In the genomic region with DNA sequence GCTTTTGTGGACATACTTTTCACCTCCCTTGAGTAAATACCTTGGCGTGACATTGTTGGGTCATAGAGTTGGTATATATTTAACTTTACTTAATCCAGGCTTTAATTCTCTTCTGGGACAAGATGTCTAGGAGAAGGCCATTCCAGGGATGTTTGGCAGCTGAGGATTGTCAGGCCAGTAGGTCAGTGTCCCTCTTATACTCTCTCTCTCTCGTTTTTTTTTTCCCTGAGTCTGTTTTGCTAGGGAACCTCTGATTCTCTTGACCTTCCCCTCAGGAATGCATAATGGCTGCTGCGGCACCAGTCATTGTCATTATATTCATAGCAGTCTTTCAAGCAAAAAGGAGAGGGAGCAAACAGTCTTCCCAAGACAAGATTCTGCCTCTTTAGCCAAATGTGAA, we compare ENCODE assay signal across 19 cellular contexts. TPM values are rescaled to one million over a fixed set of nuclear protein-coding genes. Genes with fewer than 3 reads are reported as not detected.
A peak's percentile ranks its signal among the peaks of the same experiment; 100 is the strongest.
DNase-seq lines count a peak whose midpoint lies in the region; ATAC-seq, FAIRE-seq and TF ChIP-seq lines count a peak whose summit lies in the region.
"Had no signal": no experiment of that assay in that cellular context is flagged by ENCODE, and none has a peak within 500 bp of the region (broad histone marks: within the 10 kb centered on the region; RNA-seq: fewer than 3 reads in every experiment).

No MANE protein-coding gene starts in this region.

- no peak overlapping the region for H4K91ac ChIP-seq in H9 (ENCODE audit: insufficient read length, low read depth, low read length)

- H3K27ac ChIP-seq in H9 (ENCODE audit: insufficient read length, low read depth, low read length), result no peak overlapping the region
- H3K27ac ChIP-seq in astrocyte (ENCODE audit: low read depth, low read length), result peak overlapping the region; percentile 75
- H3K27ac ChIP-seq in hepatocyte, result peak overlapping the region; percentile 95
- H3K27ac ChIP-seq in gastrocnemius medialis, result peak overlapping the region; percentile 88 to 99 (median 93)
- H3K27ac ChIP-seq: HL-60 had no signal

- no peak overlapping the region for H2AFZ ChIP-seq in H9 (ENCODE audit: low read length)
- no peak overlapping the region for H2AFZ ChIP-seq in astrocyte (ENCODE audit: low read depth, low read length)
- no peak overlapping the region for H2AFZ ChIP-seq in hepatocyte

- no peak overlapping the region for H3K18ac ChIP-seq in H9 (ENCODE audit: insufficient read length, low read depth, low read length)

- DNase-seq in H9 (no peak), astrocyte (ENCODE audit: low read depth) (no peak), hepatocyte (ENCODE audit: low spot score) (peak; percentile 43), gastrocnemius medialis (peak in 1 of 2 donors; percentile 51), T-helper 9 cell (no peak), NCI-H2107 treated with DMSO at 0.1 percent for 48 hours (lab: John Stamatoyannopoulos, UW; ENCODE audit: unreplicated experiment) (no peak)
- no peak for DNase-seq in activated CD4-positive, alpha-beta T cell treated with anti-CD3 and anti-CD28 coated beads, Interleukin-2, amount 10 ng/mL, durations not matched to agents 7 days and 5 days
- DNase-seq: AML-193, MM.1S, NCI-H1105 treated with DMSO at 0.1 percent for 48 hours, NCI-H187 treated with DMSO at 0.1 percent for 48 hours, NCI-H2171, NCI-H510A, SIG-M5 had no signal

- H3K36me3 Mint-ChIP-seq in H9 (ENCODE audit: insufficient read depth in 1 of 3, low read depth in 3 of 3) (peaks cover 2 to 23% (median 4%) of the 10 kb centered on the region in 3 experiments; a peak in 6 of 7 replicates), astrocyte (ENCODE audit: low read depth, unreplicated experiment) (peaks cover 17% of the 10 kb centered on the region)
- H3K36me3 Mint-ChIP-seq in activated CD4-positive, alpha-beta T cell treated with anti-CD3 and anti-CD28 coated beads, Interleukin-2, amount 10 ng/mL, durations not matched to agents 7 days and 5 days (ENCODE audit: low read depth), result no peaks in the 10 kb centered on the region

- H3K79me1 ChIP-seq in H9 (ENCODE audit: insufficient read depth, low read depth, low read length, poor library complexity, severe bottlenecking), result peaks cover 16% of the 10 kb centered on the region

- H3T11ph ChIP-seq in H9 (ENCODE audit: low read length), result no peak overlapping the region

- no CpG with 5 or more reads among the region's 3 CpGs for WGBS in H9 (ENCODE audit: extremely low coverage, insufficient read length, low lambda C conversion rate)
- WGBS in hepatocyte (ENCODE audit: low lambda C conversion rate, missing lambda C conversion rate), result 58% methylated on average over 3 of the region's 3 CpGs

- ATAC-seq in gastrocnemius medialis (peak; percentile 13 to 28), HG02763 (IDR thresholded peaks at IDR 0.05; ENCODE audit: unreplicated experiment) (no peak)

- H4K8ac ChIP-seq in H9 (replicated peaks; ENCODE audit: insufficient read length, low read depth, low read length), result no peak overlapping the region

- H3K9ac ChIP-seq in H9 (ENCODE audit: extremely low read depth, insufficient read length, low read length) (no peak overlapping the region), astrocyte (ENCODE audit: low read length) (peak overlapping the region; percentile 54)

- H3K23ac ChIP-seq in H9 (ENCODE audit: insufficient read length, low read depth, low read length), result no peak overlapping the region

- no peak overlapping the region for H3K4ac ChIP-seq in H9 (ENCODE audit: low read depth, low read length)

- H3K27me3 Mint-ChIP-seq in H9 (ENCODE audit: low read depth), result no peaks in the 10 kb centered on the region
- H3K27me3 Mint-ChIP-seq in astrocyte (ENCODE audit: low read depth, unreplicated experiment), result no peaks in the 10 kb centered on the region
- no peaks in the 10 kb centered on the region for H3K27me3 Mint-ChIP-seq in activated CD4-positive, alpha-beta T cell treated with anti-CD3 and anti-CD28 coated beads, Interleukin-2, amount 10 ng/mL, durations not matched to agents 7 days and 5 days

- no peak overlapping the region for H3K4me3 Mint-ChIP-seq in H9
- no peak overlapping the region for H3K4me3 Mint-ChIP-seq in astrocyte (ENCODE audit: unreplicated experiment)
- H3K4me3 Mint-ChIP-seq in activated CD4-positive, alpha-beta T cell treated with anti-CD3 and anti-CD28 coated beads, Interleukin-2, amount 10 ng/mL, durations not matched to agents 7 days and 5 days, result no peak overlapping the region

- no peak overlapping the region for H2BK120ac ChIP-seq in H9 (ENCODE audit: low read depth, low read length, poor library complexity, severe bottlenecking)

- FAIRE-seq in astrocyte (lab: Jason Lieb, UNC), result no peak
- FAIRE-seq: G401.6, GM12892, GM19239 had no signal

- H3K36me3 ChIP-seq in astrocyte (ENCODE audit: insufficient read depth, low read length) (peaks cover 2% of the 10 kb centered on the region), hepatocyte (replicated peaks; ENCODE audit: insufficient read depth, low read depth) (no peaks in the 10 kb centered on the region), gastrocnemius medialis (no peaks in the 10 kb centered on the region)

- no peak overlapping the region for H4K5ac ChIP-seq in H9 (ENCODE audit: insufficient read length, low read depth, low read length)

- H3K79me2 ChIP-seq in H9 (ENCODE audit: insufficient read depth, low read length), result peaks cover 6% of the 10 kb centered on the region; the same call in 1 of the 2 replicates
- peaks cover 83% of the 10 kb centered on the region for H3K79me2 ChIP-seq in astrocyte (ENCODE audit: insufficient read depth, low read length)
- peaks cover 86% of the 10 kb centered on the region for H3K79me2 ChIP-seq in hepatocyte

- H3K9me3 ChIP-seq in H9 (ENCODE audit: control insufficient read depth, low read depth, low read length) (no peaks in the 10 kb centered on the region), astrocyte (ENCODE audit: insufficient read depth, low read depth, low read length) (no peaks in the 10 kb centered on the region), hepatocyte (ENCODE audit: low read depth) (no peaks in the 10 kb centered on the region), gastrocnemius medialis (no peaks in the 10 kb centered on the region)

- H3K4me1 ChIP-seq in H9 (ENCODE audit: insufficient read depth, low read length), result no peaks in the 10 kb centered on the region
- peaks cover 36% of the 10 kb centered on the region for H3K4me1 ChIP-seq in astrocyte (ENCODE audit: insufficient read depth, low read length)
- H3K4me1 ChIP-seq in hepatocyte (ENCODE audit: insufficient read depth), result peaks cover 26% of the 10 kb centered on the region
- peaks cover 49 to 55% of the 10 kb centered on the region in 2 donors for H3K4me1 ChIP-seq in gastrocnemius medialis

- TF ChIP-seq CTCF in H9 (conservative IDR thresholded peaks at IDR 0.05) (no peak), astrocyte (IDR thresholded peaks at IDR 0.05; ENCODE audit: insufficient read depth, low read depth, low read length) (no peak), hepatocyte (IDR thresholded peaks at IDR 0.05; ENCODE audit: poor library complexity) (no peak), gastrocnemius medialis (IDR thresholded peaks at IDR 0.05 in 4 of 5, conservative IDR thresholded peaks at IDR 0.05 in 1 of 5) (no peak)

- no peak overlapping the region for H3K14ac ChIP-seq in H9 (ENCODE audit: insufficient read depth, low read length)

- H3K27ac Mint-ChIP-seq in H9 (peak overlapping the region in 2 of 3 experiments; percentile 16 to 45; a peak in 2 of 7 replicates), astrocyte (ENCODE audit: unreplicated experiment) (no peak overlapping the region)
- H3K27ac Mint-ChIP-seq in activated CD4-positive, alpha-beta T cell treated with anti-CD3 and anti-CD28 coated beads, Interleukin-2, amount 10 ng/mL, durations not matched to agents 7 days and 5 days, result no peak overlapping the region

- H3K4me1 Mint-ChIP-seq in H9, result peaks cover 0 to 10% of the 10 kb centered on the region in 2 experiments; a peak in 2 of 4 replicates
- peaks cover 21% of the 10 kb centered on the region for H3K4me1 Mint-ChIP-seq in astrocyte (ENCODE audit: low read depth, unreplicated experiment)
- H3K4me1 Mint-ChIP-seq in activated CD4-positive, alpha-beta T cell treated with anti-CD3 and anti-CD28 coated beads, Interleukin-2, amount 10 ng/mL, durations not matched to agents 7 days and 5 days, result peaks cover 7% of the 10 kb centered on the region

- no peak for TF ChIP-seq POLR2A in gastrocnemius medialis (IDR thresholded peaks at IDR 0.05)

- CTCF ChIA-PET in activated CD4-positive, alpha-beta T cell treated with anti-CD3 and anti-CD28 coated beads, Interleukin-2, amount 10 ng/mL, durations not matched to agents 7 days and 5 days (lab: Charles Lee), result interaction anchor here (0.7 kb wide), 2 partner anchors 18 to 334 kb away, joined by 3 to 4 read pairs; no protein-coding TSS in a partner anchor

- no peak overlapping the region for H3K56ac ChIP-seq in H9 (ENCODE audit: insufficient read length, low read depth, low read length)

- no peaks in the 10 kb centered on the region for H3K9me3 Mint-ChIP-seq in H9
- no peaks in the 10 kb centered on the region for H3K9me3 Mint-ChIP-seq in astrocyte (ENCODE audit: unreplicated experiment)
- no peaks in the 10 kb centered on the region for H3K9me3 Mint-ChIP-seq in activated CD4-positive, alpha-beta T cell treated with anti-CD3 and anti-CD28 coated beads, Interleukin-2, amount 10 ng/mL, durations not matched to agents 7 days and 5 days

- intact Hi-C loops in gastrocnemius medialis (cut with DNase I; ENCODE audit: low total_unique reads), result no loop called here

- H2BK12ac ChIP-seq in H9 (ENCODE audit: insufficient read length, low read depth, low read length), result no peak overlapping the region

- no peaks in the 10 kb centered on the region for H3K23me2 ChIP-seq in H9 (ENCODE audit: insufficient read length, low read depth, low read length, poor library complexity, severe bottlenecking)

- H2BK5ac ChIP-seq in H9 (ENCODE audit: insufficient read length, low read length), result no peak overlapping the region

- POLR2A ChIA-PET in activated CD4-positive, alpha-beta T cell treated with anti-CD3 and anti-CD28 coated beads, Interleukin-2, amount 10 ng/mL, durations not matched to agents 7 days and 5 days (lab: Charles Lee), result no interaction called here

- H2BK20ac ChIP-seq in H9 (ENCODE audit: low read depth, low read length, poor library complexity, severe bottlenecking), result no peak overlapping the region

- no peaks in the 10 kb centered on the region for H3K9me2 ChIP-seq in hepatocyte (replicated peaks; ENCODE audit: insufficient read depth)

- no peaks in the 10 kb centered on the region for H3K27me3 ChIP-seq in H9 (ENCODE audit: insufficient read depth, low read length)
- no peaks in the 10 kb centered on the region for H3K27me3 ChIP-seq in astrocyte (ENCODE audit: insufficient read depth, low read length)
- H3K27me3 ChIP-seq in hepatocyte, result no peaks in the 10 kb centered on the region
- H3K27me3 ChIP-seq in gastrocnemius medialis, result no peaks in the 10 kb centered on the region

- no peak overlapping the region for H2AK5ac ChIP-seq in H9 (ENCODE audit: insufficient read length, low read length)

- H4K20me1 ChIP-seq in H9 (ENCODE audit: control insufficient read depth, insufficient read depth, insufficient read length), result no peaks in the 10 kb centered on the region
- peaks cover 74% of the 10 kb centered on the region for H4K20me1 ChIP-seq in astrocyte (ENCODE audit: insufficient read depth, low read length)
- peaks cover 15% of the 10 kb centered on the region for H4K20me1 ChIP-seq in hepatocyte (ENCODE audit: insufficient read depth, poor library complexity, severe bottlenecking)

- in situ Hi-C loops in gastrocnemius medialis (cut with MboI; ENCODE audit: low sequenced_read_pairs in 4 of 4), result no loop called here

- H3K4me2 ChIP-seq in H9 (ENCODE audit: insufficient read depth, insufficient read length, low read length), result no peak overlapping the region
- H3K4me2 ChIP-seq in astrocyte (ENCODE audit: low read length), result no peak overlapping the region
- peak overlapping the region; percentile 26 for H3K4me2 ChIP-seq in hepatocyte

- H3K4me3 ChIP-seq in astrocyte (ENCODE audit: insufficient read depth, low read depth, low read length) (no peak overlapping the region), hepatocyte (no peak overlapping the region), gastrocnemius medialis (no peak overlapping the region)

- no peak overlapping the region for H2BK15ac ChIP-seq in H9 (ENCODE audit: low read depth, low read length)

RNA-seq across cellular contexts. Expression of a gene that starts 48.8 kb away (rescaled TPM):
- total RNA-seq in H9 (2021), result 26.8 and 29.3 TPM in 2 replicates
- total RNA-seq in astrocyte, result 16.5 and 20.7 TPM in 2 replicates
- 2.2 and 3.4 TPM in 2 replicates for total RNA-seq in hepatocyte
- 3.4 and 5.4 TPM in 2 replicates for polyA plus RNA-seq in hepatocyte
- 10 to 100 TPM in 3 of 4 donors, 1 to 10 TPM in 1; 8.4 to 35.2 (median 28.7) TPM for total RNA-seq in gastrocnemius medialis
- 10 to 100 TPM; 23.3 to 25.5 TPM for total RNA-seq in activated CD4-positive, alpha-beta T cell treated with anti-CD3 and anti-CD28 coated beads, Interleukin-2, amount 10 ng/mL, durations not matched to agents 7 days and 5 days

RNA-seq across cellular contexts. Expression of a gene that starts 55.5 kb away (rescaled TPM):
- total RNA-seq in H9 (2021) (18.7 and 19.7 TPM in 2 replicates), astrocyte (159 and 170 TPM in 2 replicates), hepatocyte (17.8 and 20.8 TPM in 2 replicates), gastrocnemius medialis (10 to 100 TPM; 10.9 to 46.6 (median 33.8) TPM)
- 104 and 120 TPM in 2 replicates for polyA plus RNA-seq in hepatocyte
- not detected for total RNA-seq in activated CD4-positive, alpha-beta T cell treated with anti-CD3 and anti-CD28 coated beads, Interleukin-2, amount 10 ng/mL, durations not matched to agents 7 days and 5 days

Comparison
In these comparisons a context has a peak if more than half of its experiments do, and no peak if none do; other contexts are left out.
1. H3K27ac Mint-ChIP-seq: peak in H9 (2 of 3); none in astrocyte (single experiment) and activated CD4-positive, alpha-beta T cell treated with anti-CD3 and anti-CD28 coated beads, Interleukin-2, amount 10 ng/mL, durations not matched to agents 7 days and 5 days (single experiment).
2. RNA of a gene that starts 55.5 kb away (total RNA-seq): 159 to 170 TPM in astrocyte, 10.9 to 46.6 TPM in gastrocnemius medialis, 17.8 to 20.8 TPM in hepatocyte and 18.7 to 19.7 TPM in H9; not detected in activated CD4-positive, alpha-beta T cell treated with anti-CD3 and anti-CD28 coated beads, Interleukin-2, amount 10 ng/mL, durations not matched to agents 7 days and 5 days; every median in the first group is over 4 times any median in the second.